ENCODE assay signal across 7 cellular contexts in the genomic region with DNA sequence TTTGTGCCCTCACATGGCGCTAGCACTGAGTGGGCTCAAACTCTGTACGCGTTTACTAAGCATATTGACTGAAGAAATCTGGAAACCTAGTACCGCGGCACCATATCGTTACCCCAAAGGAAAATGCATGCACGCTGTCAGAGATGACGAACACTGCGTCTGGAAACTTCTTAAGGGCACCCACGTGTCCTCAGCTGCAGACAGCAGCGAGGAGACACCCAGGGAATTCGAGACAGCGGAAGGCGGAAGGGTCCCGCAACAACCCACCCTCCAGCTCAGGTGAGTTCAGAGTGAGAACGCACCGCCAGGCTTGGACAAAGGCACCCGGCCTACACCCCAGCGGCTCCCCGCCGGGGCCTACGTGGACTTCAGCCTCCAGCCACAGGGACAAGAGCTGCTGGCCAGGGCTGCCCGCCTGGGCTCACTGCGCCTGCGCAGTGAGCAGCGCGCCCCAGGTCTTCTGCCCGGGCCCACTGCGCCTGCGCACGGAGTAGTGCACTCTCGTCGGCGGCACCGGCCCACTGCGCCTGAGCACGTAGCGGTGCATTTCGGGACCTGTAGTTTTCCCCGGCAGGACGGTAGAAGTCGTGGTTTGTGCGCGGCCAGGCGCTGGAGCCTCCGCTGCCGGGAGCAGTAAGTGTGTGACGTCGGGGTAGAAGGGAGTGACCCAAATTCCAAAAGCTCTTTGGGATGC.
DNase-seq lines count a peak whose midpoint lies in the region; ATAC-seq and TF ChIP-seq lines count a peak whose summit lies in the region.
"Not testable (repeated sequence)": the region's sequence is repeated elsewhere in the genome, so short reads cannot be mapped to it uniquely, and the experiment has no call there.

No MANE protein-coding gene starts in this region.

- not testable (repeated sequence) for DNase-seq in PC-3; central memory CD8-positive, alpha-beta T cell (ENCODE audit: low spot score in 2 of 2); naive thymus-derived CD4-positive, alpha-beta T cell

- intact Hi-C loops in PC-3 (cut with micrococcal nuclease); naive thymus-derived CD4-positive, alpha-beta T cell (cut with micrococcal nuclease): not testable (repeated sequence)

- not testable (repeated sequence) for H3K27ac ChIP-seq in PC-3 (ENCODE audit: low read length); naive thymus-derived CD4-positive, alpha-beta T cell (ENCODE audit: low read depth, low read length)

- not testable (repeated sequence) for H3K4me2 ChIP-seq in PC-3 (ENCODE audit: low read length)

- BruUV-seq in PC-3 (replicated peaks; lab: Mats Ljungman, UMichigan): not testable (repeated sequence)

- H3K9ac ChIP-seq in PC-3 (ENCODE audit: low read length): not testable (repeated sequence)

- H3K4me1 Mint-ChIP-seq in central memory CD8-positive, alpha-beta T cell; naive thymus-derived CD4-positive, alpha-beta T cell: not testable (repeated sequence)

- H3K4me3 Mint-ChIP-seq in central memory CD8-positive, alpha-beta T cell; naive thymus-derived CD4-positive, alpha-beta T cell: not testable (repeated sequence)

- H2AFZ ChIP-seq in PC-3 (ENCODE audit: low read length): not testable (repeated sequence)

- H3K27me3 ChIP-seq in PC-3 (ENCODE audit: low read length); naive thymus-derived CD4-positive, alpha-beta T cell (ENCODE audit: control insufficient read depth in 2 of 2, insufficient read depth in 2 of 2, low read length in 2 of 2): not testable (repeated sequence)

- not testable (repeated sequence) for H3K79me2 ChIP-seq in PC-3 (ENCODE audit: low read length)

- TF ChIP-seq CTCF in PC-3 (conservative IDR thresholded peaks at IDR 0.05; ENCODE audit: low read depth, low read length): not testable (repeated sequence)

- H3K36me3 Mint-ChIP-seq in central memory CD8-positive, alpha-beta T cell (ENCODE audit: insufficient read depth); naive thymus-derived CD4-positive, alpha-beta T cell: not testable (repeated sequence)

- H4K20me1 ChIP-seq in PC-3 (ENCODE audit: low read length): not testable (repeated sequence)

- not testable (repeated sequence) for H3K9me3 ChIP-seq in PC-3 (ENCODE audit: low read length); naive thymus-derived CD4-positive, alpha-beta T cell (ENCODE audit: control insufficient read depth in 2 of 3, low read length in 3 of 3)

- POLR2A ChIA-PET in PC-3 (lab: Charles Lee; ENCODE audit: unreplicated experiment); naive thymus-derived CD4-positive, alpha-beta T cell (lab: Charles Lee): not testable (repeated sequence)

- H3K4me3 ChIP-seq in PC-3 (ENCODE audit: low read length); naive thymus-derived CD4-positive, alpha-beta T cell (ENCODE audit: low read length): not testable (repeated sequence)

- H3K27me3 Mint-ChIP-seq in central memory CD8-positive, alpha-beta T cell; naive thymus-derived CD4-positive, alpha-beta T cell: not testable (repeated sequence)

- H3K27ac Mint-ChIP-seq in central memory CD8-positive, alpha-beta T cell (ENCODE audit: low read depth); naive thymus-derived CD4-positive, alpha-beta T cell: not testable (repeated sequence)

- H3K36me3 ChIP-seq in PC-3 (ENCODE audit: low read depth, low read length); naive thymus-derived CD4-positive, alpha-beta T cell (ENCODE audit: control insufficient read depth in 2 of 3, insufficient read depth in 3 of 3, low read length in 3 of 3): not testable (repeated sequence)

- not testable (repeated sequence) for H3K9me3 Mint-ChIP-seq in central memory CD8-positive, alpha-beta T cell; naive thymus-derived CD4-positive, alpha-beta T cell

- not testable (repeated sequence) for H3K4me1 ChIP-seq in PC-3 (ENCODE audit: insufficient read depth, low read length); naive thymus-derived CD4-positive, alpha-beta T cell (ENCODE audit: control insufficient read depth in 2 of 2, insufficient read depth in 2 of 2, low read length in 2 of 2)

- peak; percentile 98 for ATAC-seq in GM18907 (IDR thresholded peaks at IDR 0.05; ENCODE audit: unreplicated experiment)
- peak; percentile 97 for ATAC-seq in GM21423 (IDR thresholded peaks at IDR 0.05; ENCODE audit: unreplicated experiment)
- ATAC-seq in HG02763 (IDR thresholded peaks at IDR 0.05; ENCODE audit: unreplicated experiment): peak; percentile 95
- peak; percentile 97 for ATAC-seq in HG03135 (IDR thresholded peaks at IDR 0.05; ENCODE audit: unreplicated experiment)
- ATAC-seq in PC-3: peak; percentile 100
- ATAC-seq in central memory CD8-positive, alpha-beta T cell (replicated peaks; ENCODE audit: extremely low read depth, poor library complexity, severe bottlenecking): peak; percentile 98
- ATAC-seq in naive thymus-derived CD4-positive, alpha-beta T cell: peak; percentile 97

- CTCF ChIA-PET in PC-3 (lab: Charles Lee); naive thymus-derived CD4-positive, alpha-beta T cell (lab: Charles Lee): not testable (repeated sequence)

- not testable (repeated sequence) for H3F3A ChIP-seq in PC-3 (ENCODE audit: low read length, unreplicated experiment)

- not testable (repeated sequence) for H3K9me2 ChIP-seq in PC-3 (replicated peaks; ENCODE audit: low read length)
